Comparison of ENCODE assay signal across 31 cellular contexts in the genomic region with DNA sequence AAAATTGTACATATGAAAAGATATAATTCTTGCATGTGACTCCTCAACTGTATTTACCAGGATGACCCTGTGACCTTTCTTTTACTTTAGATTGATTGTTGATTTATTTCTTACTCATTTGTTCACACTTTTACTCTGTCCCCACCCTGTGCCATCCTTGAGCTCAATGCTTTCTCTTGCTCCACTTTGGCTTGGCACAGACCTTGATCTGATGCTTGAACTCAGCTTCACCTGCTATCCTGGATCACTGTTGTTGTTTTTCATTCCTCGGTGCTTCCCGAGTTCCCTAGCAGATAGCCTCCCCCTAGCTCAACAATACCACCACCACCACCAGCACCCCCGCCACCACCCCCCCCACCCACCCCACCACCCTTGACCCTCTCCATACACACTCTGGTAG.
"Had no signal": no experiment of that assay in that cellular context is flagged by ENCODE, and none has a peak within 500 bp of the region (broad histone marks: within the 10 kb centered on the region; RNA-seq: fewer than 3 reads in every experiment).

No MANE protein-coding gene starts in this region.

- H3K9me3 Mint-ChIP-seq: activated CD4-positive, alpha-beta memory T cell treated with anti-CD3 and anti-CD28 coated beads for 36 hours; activated CD4-positive, alpha-beta T cell treated with anti-CD3 and anti-CD28 coated beads, Interleukin-2, amount 10 ng/mL, durations not matched to agents 24 days and 14 days; activated naive CD4-positive, alpha-beta T cell treated with anti-CD3 and anti-CD28 coated beads for 36 hours; activated naive CD4-positive, alpha-beta T cell treated with anti-CD3 and anti-CD28 coated beads, Interleukin-2, amount 50 U/mL, for 24 hours; activated naive CD8-positive, alpha-beta T cell treated with anti-CD3 and anti-CD28 coated beads for 36 hours; activated naive CD8-positive, alpha-beta T cell treated with anti-CD3 and anti-CD28 coated beads, Interleukin-2, amount 50 U/mL, for 24 hours; activated T-helper 1 cell treated with anti-CD3 and anti-CD28 coated beads, Interleukin-12 subunit alpha, Interleukin-12 subunit beta, Interleukin-2, Interleukin-4 antibody, amounts not matched to agents 30 ng/mL and 10 ng/mL and 1 ng/mL, durations not matched to agents 14 hours and 24 hours and 36 hours; activated T-helper 2 cell treated with anti-CD3 and anti-CD28 coated beads, Interferon-gamma antibody, Interleukin-2, Interleukin-4, amounts not matched to agents 10 μg/mL and 5 μg/mL and 100 μg/mL, durations not matched to agents 14 hours and 24 hours and 36 hours; effector memory CD8-positive, alpha-beta T cell had no signal

- ATAC-seq: activated CD4-positive, alpha-beta T cell treated with anti-CD3 and anti-CD28 coated beads for 36 hours; activated CD8-positive, alpha-beta memory T cell treated with anti-CD3 and anti-CD28 coated beads, Interleukin-2, amount 10 ng/mL, durations not matched to agents 7 days and 5 days; activated CD8-positive, alpha-beta T cell treated with anti-CD3 and anti-CD28 coated beads, Interleukin-2, amount 10 ng/mL, durations not matched to agents 7 days and 5 days; activated naive CD8-positive, alpha-beta T cell treated with anti-CD3 and anti-CD28 coated beads, Interleukin-2, amount 50 U/mL, for 24 hours; body of pancreas; effector memory CD8-positive, alpha-beta T cell had no signal

- H3K4me1 Mint-ChIP-seq: activated CD4-positive, alpha-beta T cell treated with anti-CD3 and anti-CD28 coated beads for 36 hours; activated CD4-positive, alpha-beta T cell treated with anti-CD3 and anti-CD28 coated beads, Interleukin-2, amount 10 ng/mL, durations not matched to agents 24 days and 14 days; activated CD8-positive, alpha-beta memory T cell treated with anti-CD3 and anti-CD28 coated beads, Interleukin-2, amount 10 ng/mL, durations not matched to agents 7 days and 5 days; activated naive CD4-positive, alpha-beta T cell treated with anti-CD3 and anti-CD28 coated beads, Interleukin-2, amount 50 U/mL, for 24 hours; activated naive CD8-positive, alpha-beta T cell treated with anti-CD3 and anti-CD28 coated beads for 36 hours; activated naive CD8-positive, alpha-beta T cell treated with anti-CD3 and anti-CD28 coated beads, Interleukin-2, amount 50 U/mL, for 24 hours had no signal

- H3K9me3 ChIP-seq: adrenal gland, body of pancreas, esophagus squamous epithelium had no signal

- H3K27ac ChIP-seq: adrenal gland, body of pancreas, epithelial cell of prostate, esophagus squamous epithelium had no signal

- DNase-seq: activated CD4-positive, alpha-beta memory T cell treated with anti-CD3 and anti-CD28 coated beads for 36 hours; activated CD4-positive, alpha-beta T cell treated with anti-CD3 and anti-CD28 coated beads for 36 hours; activated CD4-positive, alpha-beta T cell treated with anti-CD3 and anti-CD28 coated beads, Interleukin-2, amount 10 ng/mL, durations not matched to agents 24 days and 14 days; activated CD4-positive, CD25-positive, alpha-beta regulatory T cell; activated CD4-positive, CD25-positive, alpha-beta regulatory T cell treated with anti-CD3 and anti-CD28 coated beads, Interleukin-2, amount 50 U/mL, for 72 hours; activated CD8-positive, alpha-beta memory T cell treated with anti-CD3 and anti-CD28 coated beads, Interleukin-2, amount 10 ng/mL, durations not matched to agents 7 days and 5 days; activated CD8-positive, alpha-beta memory T cell treated with anti-CD3 and anti-CD28 coated beads, Interleukin-2, amount 50 U/mL, for 4 hours; activated CD8-positive, alpha-beta T cell treated with anti-CD3 and anti-CD28 coated beads, Interleukin-2, amount 10 ng/mL, durations not matched to agents 7 days and 5 days; activated effector memory CD4-positive, alpha-beta T cell treated with anti-CD3 and anti-CD28 coated beads, Interleukin-2, amount 50 U/mL, for 16 hours; activated naive CD4-positive, alpha-beta T cell treated with anti-CD3 and anti-CD28 coated beads for 36 hours; activated naive CD8-positive, alpha-beta T cell treated with anti-CD3 and anti-CD28 coated beads for 36 hours; activated naive CD8-positive, alpha-beta T cell treated with anti-CD3 and anti-CD28 coated beads, Interleukin-2, amount 50 U/mL, for 24 hours; activated T-cell treated with anti-CD3 and anti-CD28 coated beads, Interleukin-2, amount 50 U/mL, for 1 hour; activated T-cell treated with anti-CD3 and anti-CD28 coated beads, Interleukin-2, amount 50 U/mL, for 48 hours; adrenal gland; amygdala; aorta; body of pancreas; caudate nucleus; cortex of kidney; dermis blood vessel endothelial cell; effector CD4-positive, alpha-beta T cell; effector memory CD8-positive, alpha-beta T cell; esophagus squamous epithelium; foreskin melanocyte; head of caudate nucleus; T-helper 2 cell had no signal

- H3K27me3 Mint-ChIP-seq: activated CD4-positive, alpha-beta memory T cell treated with anti-CD3 and anti-CD28 coated beads for 36 hours; activated CD4-positive, alpha-beta T cell treated with anti-CD3 and anti-CD28 coated beads for 36 hours; activated CD4-positive, alpha-beta T cell treated with anti-CD3 and anti-CD28 coated beads, Interleukin-2, amount 10 ng/mL, durations not matched to agents 24 days and 14 days; activated CD8-positive, alpha-beta memory T cell treated with anti-CD3 and anti-CD28 coated beads, Interleukin-2, amount 10 ng/mL, durations not matched to agents 7 days and 5 days; activated naive CD4-positive, alpha-beta T cell treated with anti-CD3 and anti-CD28 coated beads, Interleukin-2, amount 50 U/mL, for 24 hours; activated naive CD8-positive, alpha-beta T cell treated with anti-CD3 and anti-CD28 coated beads for 36 hours; activated naive CD8-positive, alpha-beta T cell treated with anti-CD3 and anti-CD28 coated beads, Interleukin-2, amount 50 U/mL, for 24 hours; effector memory CD8-positive, alpha-beta T cell had no signal

- H3K36me3 Mint-ChIP-seq: activated CD4-positive, alpha-beta memory T cell treated with anti-CD3 and anti-CD28 coated beads for 36 hours; activated CD8-positive, alpha-beta memory T cell treated with anti-CD3 and anti-CD28 coated beads, Interleukin-2, amount 10 ng/mL, durations not matched to agents 7 days and 5 days; activated naive CD4-positive, alpha-beta T cell treated with anti-CD3 and anti-CD28 coated beads, Interleukin-2, amount 50 U/mL, for 24 hours; activated naive CD8-positive, alpha-beta T cell treated with anti-CD3 and anti-CD28 coated beads for 36 hours had no signal

- H3K36me3 ChIP-seq: adrenal gland, esophagus squamous epithelium had no signal

- H3K4me1 ChIP-seq: adrenal gland, esophagus squamous epithelium had no signal

- H3K4me3 Mint-ChIP-seq: activated CD4-positive, alpha-beta memory T cell treated with anti-CD3 and anti-CD28 coated beads for 36 hours; activated CD4-positive, alpha-beta T cell treated with anti-CD3 and anti-CD28 coated beads for 36 hours; activated CD4-positive, alpha-beta T cell treated with anti-CD3 and anti-CD28 coated beads, Interleukin-2, amount 10 ng/mL, durations not matched to agents 24 days and 14 days; activated CD8-positive, alpha-beta memory T cell treated with anti-CD3 and anti-CD28 coated beads, Interleukin-2, amount 10 ng/mL, durations not matched to agents 7 days and 5 days; activated CD8-positive, alpha-beta T cell treated with anti-CD3 and anti-CD28 coated beads, Interleukin-2, amount 10 ng/mL, durations not matched to agents 7 days and 5 days; activated naive CD4-positive, alpha-beta T cell treated with anti-CD3 and anti-CD28 coated beads for 36 hours; activated naive CD4-positive, alpha-beta T cell treated with anti-CD3 and anti-CD28 coated beads, Interleukin-2, amount 50 U/mL, for 24 hours; activated naive CD8-positive, alpha-beta T cell treated with anti-CD3 and anti-CD28 coated beads for 36 hours; activated naive CD8-positive, alpha-beta T cell treated with anti-CD3 and anti-CD28 coated beads, Interleukin-2, amount 50 U/mL, for 24 hours; activated T-helper 1 cell treated with anti-CD3 and anti-CD28 coated beads, Interleukin-12 subunit alpha, Interleukin-12 subunit beta, Interleukin-2, Interleukin-4 antibody, amounts not matched to agents 30 ng/mL and 10 ng/mL and 1 ng/mL, durations not matched to agents 14 hours and 24 hours and 36 hours; effector memory CD8-positive, alpha-beta T cell had no signal

- H3K4me3 ChIP-seq: adrenal gland, body of pancreas, esophagus squamous epithelium had no signal

- H3K27ac Mint-ChIP-seq: activated CD4-positive, alpha-beta memory T cell treated with anti-CD3 and anti-CD28 coated beads for 36 hours; activated CD4-positive, alpha-beta T cell treated with anti-CD3 and anti-CD28 coated beads for 36 hours; activated CD4-positive, alpha-beta T cell treated with anti-CD3 and anti-CD28 coated beads, Interleukin-2, amount 10 ng/mL, durations not matched to agents 24 days and 14 days; activated CD8-positive, alpha-beta memory T cell treated with anti-CD3 and anti-CD28 coated beads, Interleukin-2, amount 10 ng/mL, durations not matched to agents 7 days and 5 days; activated CD8-positive, alpha-beta T cell treated with anti-CD3 and anti-CD28 coated beads, Interleukin-2, amount 10 ng/mL, durations not matched to agents 7 days and 5 days; activated naive CD4-positive, alpha-beta T cell treated with anti-CD3 and anti-CD28 coated beads for 36 hours; activated naive CD4-positive, alpha-beta T cell treated with anti-CD3 and anti-CD28 coated beads, Interleukin-2, amount 50 U/mL, for 24 hours; activated naive CD8-positive, alpha-beta T cell treated with anti-CD3 and anti-CD28 coated beads for 36 hours; activated naive CD8-positive, alpha-beta T cell treated with anti-CD3 and anti-CD28 coated beads, Interleukin-2, amount 50 U/mL, for 24 hours; activated T-helper 1 cell treated with anti-CD3 and anti-CD28 coated beads, Interleukin-12 subunit alpha, Interleukin-12 subunit beta, Interleukin-2, Interleukin-4 antibody, amounts not matched to agents 30 ng/mL and 10 ng/mL and 1 ng/mL, durations not matched to agents 14 hours and 24 hours and 36 hours; activated T-helper 2 cell treated with anti-CD3 and anti-CD28 coated beads, Interferon-gamma antibody, Interleukin-2, Interleukin-4, amounts not matched to agents 10 μg/mL and 5 μg/mL and 100 μg/mL, durations not matched to agents 14 hours and 24 hours and 36 hours; effector memory CD8-positive, alpha-beta T cell had no signal

- H3K27me3 ChIP-seq: adrenal gland, body of pancreas, esophagus squamous epithelium had no signal
